In the genomic region with DNA sequence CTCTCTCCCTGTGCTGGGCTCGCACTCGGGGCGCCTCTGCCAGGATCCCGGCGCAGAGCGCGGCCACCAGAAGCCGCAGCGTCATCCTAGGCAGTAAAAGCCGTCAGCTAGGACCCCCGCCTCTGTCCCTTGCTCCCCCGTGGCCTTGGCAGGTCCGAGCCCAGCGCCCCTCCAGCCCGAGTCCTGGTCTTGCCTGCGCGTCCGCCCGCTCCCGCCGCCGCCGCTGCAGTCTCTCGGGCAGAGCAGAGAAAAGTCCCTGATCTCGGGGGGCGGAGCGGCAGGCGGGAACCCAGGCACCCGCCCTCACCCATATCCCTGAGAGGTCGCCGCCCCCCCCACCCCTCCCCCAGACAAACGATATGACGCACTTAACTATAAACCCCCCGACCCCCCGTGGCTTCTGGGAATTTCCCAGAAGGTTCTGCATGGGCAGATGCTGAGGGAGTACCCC, we compare ENCODE assay signal across 9 cellular contexts. TPM values are rescaled to one million over a fixed set of nuclear protein-coding genes. Genes with fewer than 3 reads are reported as not detected.
DNase-seq lines count a peak whose midpoint lies in the region; ATAC-seq and TF ChIP-seq lines count a peak whose summit lies in the region.
"Had no signal": no experiment of that assay in that cellular context is flagged by ENCODE, and none has a peak within 500 bp of the region (broad histone marks: within the 10 kb centered on the region; RNA-seq: fewer than 3 reads in every experiment).

A gene (minus strand): TSS at position 255 of the 451 bp plus-strand sequence. CDS start 170 bp downstream, at position 85.

- peaks cover 30% of the 10 kb centered on the region for H3K36me3 Mint-ChIP-seq in CD8-positive, alpha-beta T cell
- H3K36me3 Mint-ChIP-seq in osteocyte (ENCODE audit: unreplicated experiment): peaks cover 15% of the 10 kb centered on the region

- H3K4me3 Mint-ChIP-seq in CD8-positive, alpha-beta T cell: no peak within 1 kb of the TSS
- no peak within 1 kb of the TSS for H3K4me3 Mint-ChIP-seq in osteocyte (ENCODE audit: unreplicated experiment)

- H3K27ac Mint-ChIP-seq in CD8-positive, alpha-beta T cell: no peak within 1 kb of the TSS
- H3K27ac Mint-ChIP-seq in osteocyte (ENCODE audit: unreplicated experiment): peak within 1 kb of the TSS; percentile 80

- CTCF ChIA-PET in CD8-positive, alpha-beta T cell (lab: Charles Lee): no interaction called here

- peak in 2 of 7 experiments; percentile 12 to 37 for DNase-seq in CD8-positive, alpha-beta T cell
- DNase-seq in SK-N-MC (ENCODE audit: low read depth, low spot score) (no peak), foreskin fibroblast (peak in 1 of 2 donors; percentile 70), osteocyte (ENCODE audit: extremely low spot score, unreplicated experiment) (no peak), EL (no peak)
- DNase-seq in stimulated activated naive CD4-positive, alpha-beta T cell treated with Interleukin-2 at 50 U/mL for 16 hours (lab: John Stamatoyannopoulos, UW): no peak

- H3K9me3 Mint-ChIP-seq in CD8-positive, alpha-beta T cell: no peaks in the 10 kb centered on the region
- no peaks in the 10 kb centered on the region for H3K9me3 Mint-ChIP-seq in osteocyte (ENCODE audit: unreplicated experiment)

- no peak within 1 kb of the TSS for H3K9ac ChIP-seq in SK-N-MC (ENCODE audit: insufficient read length)
- H3K9ac ChIP-seq: KMS-11 had no signal

- no peak within 1 kb of the TSS for H3K27ac ChIP-seq in CD8-positive, alpha-beta T cell (ENCODE audit: low read depth, low read length)
- H3K27ac ChIP-seq in SK-N-MC: no peak within 1 kb of the TSS
- H3K27ac ChIP-seq: KMS-11 had no signal

- H3K27me3 ChIP-seq in CD8-positive, alpha-beta T cell (ENCODE audit: insufficient read depth, low read length): no peaks in the 10 kb centered on the region

- peaks cover 17% of the 10 kb centered on the region for H3K36me3 ChIP-seq in CD8-positive, alpha-beta T cell (ENCODE audit: insufficient read depth, low read length)
- H3K36me3 ChIP-seq in SK-N-MC (ENCODE audit: insufficient read depth, low read length): no peaks in the 10 kb centered on the region; the same call in 1 of the 2 replicates

- peak; percentile 37 for ATAC-seq in CD8-positive, alpha-beta T cell
- ATAC-seq in GM19023 (IDR thresholded peaks at IDR 0.05; ENCODE audit: unreplicated experiment): no peak
- no peak for ATAC-seq in GM21360 (IDR thresholded peaks at IDR 0.05; ENCODE audit: unreplicated experiment)

- no peaks in the 10 kb centered on the region for H3K4me1 ChIP-seq in CD8-positive, alpha-beta T cell (ENCODE audit: insufficient read depth, low read length)

- TF ChIP-seq CTCF in CD8-positive, alpha-beta T cell (IDR thresholded peaks at IDR 0.05): no peak
- TF ChIP-seq CTCF in foreskin fibroblast (IDR thresholded peaks at IDR 0.05; ENCODE audit: low read depth, low read length) (no peak), osteocyte (IDR thresholded peaks at IDR 0.05) (no peak)

- intact Hi-C loops in CD8-positive, alpha-beta T cell (cut with DNase I, micrococcal nuclease): no loop called here

- peaks cover 27% of the 10 kb centered on the region for H3K27me3 Mint-ChIP-seq in CD8-positive, alpha-beta T cell (ENCODE audit: low read depth)
- no peaks in the 10 kb centered on the region for H3K27me3 Mint-ChIP-seq in osteocyte (ENCODE audit: unreplicated experiment)

- peaks cover 10% of the 10 kb centered on the region for H3K4me1 Mint-ChIP-seq in CD8-positive, alpha-beta T cell (ENCODE audit: low read depth)
- peaks cover 54% of the 10 kb centered on the region for H3K4me1 Mint-ChIP-seq in osteocyte (ENCODE audit: unreplicated experiment)

- no peak within 1 kb of the TSS for H3K4me3 ChIP-seq in CD8-positive, alpha-beta T cell (ENCODE audit: low read depth, low read length)
- H3K4me3 ChIP-seq in SK-N-MC (peak within 1 kb of the TSS; percentile 49), foreskin fibroblast (ENCODE audit: low read depth in 1 of 2, low read length in 2 of 2) (peak within 1 kb of the TSS; percentile 62 to 63)

- H3K9me3 ChIP-seq in CD8-positive, alpha-beta T cell (ENCODE audit: low read length): no peaks in the 10 kb centered on the region
- H3K9me3 ChIP-seq in SK-N-MC (ENCODE audit: low read depth, low read length): no peaks in the 10 kb centered on the region

- POLR2A ChIA-PET in CD8-positive, alpha-beta T cell (lab: Charles Lee): no interaction called here

RNA-seq across cellular contexts. Expression of the gene that starts here (rescaled TPM):
- 1 to 10 TPM; 1.2 to 1.6 TPM for total RNA-seq in CD8-positive, alpha-beta T cell
- total RNA-seq in osteocyte: 16.6 and 18.9 TPM in 2 replicates
